In the genomic region with DNA sequence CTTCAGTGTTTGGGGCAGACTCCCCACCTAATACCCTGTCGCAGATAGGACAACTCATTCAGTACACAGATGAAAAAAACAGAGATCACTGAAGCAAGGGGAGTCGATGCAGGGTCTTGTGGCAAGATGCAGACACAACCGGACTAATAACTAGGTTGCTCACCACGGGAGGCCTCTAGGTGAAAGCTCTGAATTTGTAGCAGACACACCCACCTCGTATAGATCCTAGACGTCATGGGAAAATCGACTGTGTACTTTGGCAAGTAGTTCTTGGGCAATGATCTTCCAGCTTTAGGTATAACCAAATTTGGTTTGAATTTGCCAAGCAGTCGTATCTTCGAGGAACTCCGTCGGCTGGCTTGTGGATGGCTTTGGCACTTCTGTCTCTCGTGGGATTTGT, we compare ENCODE assay signal across 23 cellular contexts.
"Had no signal": no experiment of that assay in that cellular context is flagged by ENCODE, and none has a peak within 500 bp of the region (broad histone marks: within the 10 kb centered on the region; RNA-seq: fewer than 3 reads in every experiment).

No MANE protein-coding gene starts in this region.

- H3K27ac Mint-ChIP-seq: activated CD4-positive, alpha-beta memory T cell treated with anti-CD3 and anti-CD28 coated beads for 36 hours; activated CD4-positive, alpha-beta T cell treated with anti-CD3 and anti-CD28 coated beads, Interleukin-2, amount 10 ng/mL, durations not matched to agents 24 days and 14 days; activated naive CD4-positive, alpha-beta T cell treated with anti-CD3 and anti-CD28 coated beads, Interleukin-2, amount 50 U/mL, for 72 hours; activated T-helper 2 cell treated with anti-CD3 and anti-CD28 coated beads, Interferon-gamma antibody, Interleukin-2, Interleukin-4, amounts not matched to agents 10 μg/mL and 5 μg/mL and 100 μg/mL, durations not matched to agents 14 hours and 24 hours and 36 hours; nephron progenitor cell had no signal

- H3K36me3 ChIP-seq: left lung, neutrophil, ovary had no signal

- H3K36me3 Mint-ChIP-seq: activated CD4-positive, alpha-beta memory T cell treated with anti-CD3 and anti-CD28 coated beads for 36 hours; activated naive CD4-positive, alpha-beta T cell treated with anti-CD3 and anti-CD28 coated beads, Interleukin-2, amount 50 U/mL, for 72 hours had no signal

- H3K27ac ChIP-seq: left lung, neutrophil, ovary, psoas muscle, testis, upper lobe of right lung had no signal

- DNase-seq: activated CD4-positive, alpha-beta memory T cell treated with anti-CD3 and anti-CD28 coated beads for 36 hours; activated CD4-positive, alpha-beta T cell treated with anti-CD3 and anti-CD28 coated beads, Interleukin-2, amount 10 ng/mL, durations not matched to agents 24 days and 14 days; activated CD4-positive, CD25-positive, alpha-beta regulatory T cell treated with anti-CD3 and anti-CD28 coated beads, Interleukin-2, amount 50 U/mL, for 72 hours; activated CD8-positive, alpha-beta memory T cell treated with anti-CD3 and anti-CD28 coated beads, Interleukin-2, amount 50 U/mL, for 48 hours; activated naive CD4-positive, alpha-beta T cell; activated T-cell treated with anti-CD3 and anti-CD28 coated beads, Interleukin-2, amount 50 U/mL, for 4 hours; effector CD8-positive, alpha-beta T cell; kidney glomerular epithelial cell; left lung; mesendoderm; nephron progenitor cell; ovary; psoas muscle; stimulated activated CD4-positive, alpha-beta T cell treated with anti-CD3 and anti-CD28 coated beads, Interleukin-2, amount 100 ng/mL, for 48 hours; stimulated activated naive CD4-positive, alpha-beta T cell treated with Interleukin-2 at 50 U/mL for 16 hours; T-helper 2 cell; testis; upper lobe of right lung had no signal

- H3K9me3 Mint-ChIP-seq: activated CD4-positive, alpha-beta memory T cell treated with anti-CD3 and anti-CD28 coated beads for 36 hours; activated CD4-positive, alpha-beta T cell treated with anti-CD3 and anti-CD28 coated beads, Interleukin-2, amount 10 ng/mL, durations not matched to agents 24 days and 14 days; activated naive CD4-positive, alpha-beta T cell treated with anti-CD3 and anti-CD28 coated beads, Interleukin-2, amount 50 U/mL, for 72 hours; activated T-cell treated with anti-CD3 and anti-CD28 coated beads, Interleukin-2, amount 50 U/mL, for 4 hours; activated T-helper 2 cell treated with anti-CD3 and anti-CD28 coated beads, Interferon-gamma antibody, Interleukin-2, Interleukin-4, amounts not matched to agents 10 μg/mL and 5 μg/mL and 100 μg/mL, durations not matched to agents 14 hours and 24 hours and 36 hours; central memory CD8-positive, alpha-beta T cell; nephron progenitor cell had no signal

- H3K4me3 Mint-ChIP-seq: activated CD4-positive, alpha-beta memory T cell treated with anti-CD3 and anti-CD28 coated beads for 36 hours; activated CD4-positive, alpha-beta T cell treated with anti-CD3 and anti-CD28 coated beads, Interleukin-2, amount 10 ng/mL, durations not matched to agents 24 days and 14 days; activated T-cell treated with anti-CD3 and anti-CD28 coated beads, Interleukin-2, amount 50 U/mL, for 4 hours; central memory CD8-positive, alpha-beta T cell; nephron progenitor cell had no signal

- H3K27me3 ChIP-seq: left lung, neutrophil, ovary, testis, upper lobe of right lung had no signal

- ATAC-seq: activated naive CD4-positive, alpha-beta T cell treated with anti-CD3 and anti-CD28 coated beads, Interleukin-2, amount 50 U/mL, for 72 hours; activated T-cell treated with anti-CD3 and anti-CD28 coated beads, Interleukin-2, amount 50 U/mL, for 4 hours; left lung; psoas muscle; upper lobe of right lung had no signal

- H3K4me1 Mint-ChIP-seq: activated CD4-positive, alpha-beta T cell treated with anti-CD3 and anti-CD28 coated beads, Interleukin-2, amount 10 ng/mL, durations not matched to agents 24 days and 14 days had no signal

- H3K4me3 ChIP-seq: left lung, lung, ovary, psoas muscle, testis, upper lobe of right lung had no signal

- H3K27me3 Mint-ChIP-seq: central memory CD8-positive, alpha-beta T cell had no signal

- H3K9me3 ChIP-seq: left lung, neutrophil, ovary, psoas muscle, testis, upper lobe of right lung had no signal

- H3K4me1 ChIP-seq: psoas muscle, testis had no signal
